In genomic region chr14:56630707-56631106, GRCh38 we compare ENCODE assay signal across 26 cellular contexts. TPM values are rescaled to one million over a fixed set of nuclear protein-coding genes. Genes with fewer than 3 reads are reported as not detected.
DNase-seq lines count a peak whose midpoint lies in the region; TF ChIP-seq lines count a peak whose summit lies in the region.
"Had no signal": no experiment of that assay in that cellular context is flagged by ENCODE, and none has a peak within 500 bp of the region (broad histone marks: within the 10 kb centered on the region; RNA-seq: fewer than 3 reads in every experiment).

No MANE protein-coding gene starts in this region.

- in situ Hi-C loops in astrocyte of the spinal cord (cut with HindIII; ENCODE audit: low sequenced_read_pairs), result no loop called here

- H3K4me3 ChIP-seq in HFF-Myc (replicated peaks; ENCODE audit: low read depth, low read length) (no peak overlapping the region), astrocyte of the spinal cord (ENCODE audit: low read depth, low read length) (no peak overlapping the region), fibroblast of the aortic adventitia (ENCODE audit: low read depth, low read length) (no peak overlapping the region)
- H3K4me3 ChIP-seq: pancreas, spleen had no signal

- DNase-seq in AG09319 (ENCODE audit: extremely low read depth, low read depth), result peak; percentile 36
- peak; percentile 6 for DNase-seq in HFF-Myc (ENCODE audit: extremely low read depth, low read depth)
- DNase-seq in astrocyte of the spinal cord (ENCODE audit: low read depth, low spot score), result peak; percentile 21
- DNase-seq in fibroblast of the aortic adventitia (ENCODE audit: low read depth), result peak; percentile 57
- DNase-seq in activated T-cell treated with anti-CD3 and anti-CD28 coated beads, Interleukin-2, amount 50 U/mL, for 1 hour, result no peak
- no peak for DNase-seq in stimulated activated CD4-positive, alpha-beta T cell treated with anti-CD3 and anti-CD28 coated beads, Interleukin-4, amount 100 ng/mL, for 24 hours
- no peak for DNase-seq in NCI-H1417 (lab: John Stamatoyannopoulos, UW)
- DNase-seq in hypothalamus (lab: John Stamatoyannopoulos, UW), result no peak
- DNase-seq: activated CD4-positive, alpha-beta memory T cell treated with anti-CD3 and anti-CD28 coated beads for 36 hours; activated CD8-positive, alpha-beta memory T cell treated with anti-CD3 and anti-CD28 coated beads, Interleukin-2, amount 50 U/mL, for 4 hours; aorta; COR-L47; DMS79; foreskin melanocyte; GF-D8; GOT3; mammary epithelial cell; NCI-H1092 treated with DMSO at 0.1 percent for 48 hours; NCI-H1930; NCI-H345; nephron progenitor cell; pancreas; retina; spleen; substantia nigra; T-helper 1 cell had no signal

- TF ChIP-seq CTCF in AG09319 (IDR thresholded peaks at IDR 0.05; ENCODE audit: low read depth, low read length) (no peak), HFF-Myc (IDR thresholded peaks at IDR 0.05; ENCODE audit: low read depth, low read length, missing control alignments) (no peak), astrocyte of the spinal cord (IDR thresholded peaks at IDR 0.05; ENCODE audit: low read depth, low read length) (no peak), fibroblast of the aortic adventitia (IDR thresholded peaks at IDR 0.05; ENCODE audit: insufficient read depth, low read length) (no peak)

RNA-seq across cellular contexts. Expression of gene TMEM260, which starts 51.1 kb away (rescaled TPM):
- 6.4 and 19.1 TPM in 2 replicates for total RNA-seq in fibroblast of the aortic adventitia (ENCODE audit: low replicate concordance)

Comparison
In these comparisons a context has a peak if more than half of its experiments do, and no peak if none do; other contexts are left out.
1. DNase-seq: peak in AG09319 (single experiment), HFF-Myc (single experiment), astrocyte of the spinal cord (single experiment) and fibroblast of the aortic adventitia (single experiment); none in activated T-cell treated with anti-CD3 and anti-CD28 coated beads, Interleukin-2, amount 50 U/mL, for 1 hour (single experiment), stimulated activated CD4-positive, alpha-beta T cell treated with anti-CD3 and anti-CD28 coated beads, Interleukin-4, amount 100 ng/mL, for 24 hours (single experiment), NCI-H1417 (0 of 3) and hypothalamus (0 of 51).